Comparison of ENCODE assay signal across 6 cellular contexts in genomic region chr22:49437356-49437755, GRCh38.
"Had no signal": no experiment of that assay in that cellular context is flagged by ENCODE, and none has a peak within 500 bp of the region (broad histone marks: within the 10 kb centered on the region; RNA-seq: fewer than 3 reads in every experiment).

No MANE protein-coding gene starts in this region.

- DNase-seq: GOT3, H7, HCEC 1CT, IMR-90, KG1 had no signal

- H3K4me3 ChIP-seq: K562 had no signal

- ATAC-seq: K562 had no signal
